ENCODE assay signal across 16 cellular contexts in genomic region chr11:43935131-43935979, GRCh38. TPM values are rescaled to one million over a fixed set of nuclear protein-coding genes. Genes with fewer than 3 reads are reported as not detected.
DNase-seq lines count a peak whose midpoint lies in the region; ATAC-seq and TF ChIP-seq lines count a peak whose summit lies in the region.
"Had no signal": no experiment of that assay in that cellular context is flagged by ENCODE, and none has a peak within 500 bp of the region (broad histone marks: within the 10 kb centered on the region; RNA-seq: fewer than 3 reads in every experiment).

No MANE protein-coding gene starts in this region.

- no peaks in the 10 kb centered on the region for H3K9me3 Mint-ChIP-seq in brain
- H3K9me3 Mint-ChIP-seq: CD4-positive, alpha-beta memory T cell; GM23338 had no signal

- H3K4me3 Mint-ChIP-seq in brain (no peak overlapping the region), T-helper 17 cell (no peak overlapping the region)
- H3K4me3 Mint-ChIP-seq: CD4-positive, alpha-beta memory T cell; GM23338 had no signal

- H3K27ac Mint-ChIP-seq in brain = peak overlapping the region in 4 of 5 experiments; percentile 87 to 96 (median 94)
- no peak overlapping the region for H3K27ac Mint-ChIP-seq in T-helper 17 cell
- H3K27ac Mint-ChIP-seq: CD4-positive, alpha-beta memory T cell; GM23338 had no signal

- H3K9me3 ChIP-seq in SK-N-SH (no peaks in the 10 kb centered on the region), neural cell (ENCODE audit: low read length) (no peaks in the 10 kb centered on the region), T-helper 17 cell (ENCODE audit: control insufficient read depth, low read length, poor library complexity, severe bottlenecking) (no peaks in the 10 kb centered on the region)

- peaks cover 5% of the 10 kb centered on the region for H3K27me3 Mint-ChIP-seq in brain
- peaks cover 23% of the 10 kb centered on the region for H3K27me3 Mint-ChIP-seq in T-helper 17 cell

- H3K27me3 ChIP-seq in SK-N-SH (ENCODE audit: insufficient read depth) (no peaks in the 10 kb centered on the region), neural cell (ENCODE audit: insufficient read depth, low read depth, low read length) (no peaks in the 10 kb centered on the region)

- H2AFZ ChIP-seq in SK-N-SH (ENCODE audit: low read depth) (no peak overlapping the region), neural cell (ENCODE audit: low read depth, low read length) (no peak overlapping the region)
- H2AFZ ChIP-seq: GM23338 had no signal

- H3F3A ChIP-seq in SK-N-SH (replicated peaks; ENCODE audit: insufficient read depth) (peaks cover 4% of the 10 kb centered on the region), neural cell (ENCODE audit: insufficient read depth, low read length, poor library complexity, severe bottlenecking) (no peaks in the 10 kb centered on the region)

- 95% methylated on average over 10 of the region's 15 CpGs for WGBS in SK-N-SH (ENCODE audit: low lambda C conversion rate)

- H3K36me3 ChIP-seq in SK-N-SH (replicated peaks in 1 of 2; ENCODE audit: control insufficient read depth in 1 of 2, insufficient read depth in 2 of 2, low read length in 1 of 2) (no peaks in the 10 kb centered on the region), neural cell (ENCODE audit: insufficient read depth, low read length) (no peaks in the 10 kb centered on the region)

- TF ChIP-seq EP300 in SK-N-SH (IDR thresholded peaks at IDR 0.05; ENCODE audit: borderline replicate concordance in 1 of 2, low read depth in 1 of 2, low read length in 1 of 2) (no peak), neural cell (conservative IDR thresholded peaks at IDR 0.05; ENCODE audit: poor library complexity, severe bottlenecking) (no peak)

- ATAC-seq in SK-N-SH treated with all-trans-retinoic acid at 6 μM for 48 hours = no peak
- no peak for ATAC-seq in T-helper 17 cell
- ATAC-seq: GM23338 had no signal

- H3K27ac ChIP-seq in SK-N-SH (ENCODE audit: low read depth in 2 of 2, low read length in 1 of 2) = peak overlapping the region in 1 of 2 experiments; percentile 76; a peak in 2 of 4 replicates
- peak overlapping the region; percentile 97 for H3K27ac ChIP-seq in neural cell (ENCODE audit: low read length)
- H3K27ac ChIP-seq: C4-2B, HL-60 had no signal

- peaks cover 57% of the 10 kb centered on the region for H3K4me1 Mint-ChIP-seq in brain
- peaks cover 6% of the 10 kb centered on the region for H3K4me1 Mint-ChIP-seq in T-helper 17 cell

- H3K36me3 Mint-ChIP-seq in brain = no peaks in the 10 kb centered on the region
- H3K36me3 Mint-ChIP-seq in T-helper 17 cell (ENCODE audit: low read depth) = no peaks in the 10 kb centered on the region
- H3K36me3 Mint-ChIP-seq: CD4-positive, alpha-beta memory T cell had no signal

- TF ChIP-seq RAD21 in SK-N-SH (IDR thresholded peaks at IDR 0.05; ENCODE audit: low read length) = no peak
- TF ChIP-seq RAD21 in neural cell (conservative IDR thresholded peaks at IDR 0.05) = no peak

- H3K4me3 ChIP-seq in SK-N-SH (ENCODE audit: low read depth in 2 of 2, low read length in 1 of 2) (no peak overlapping the region), neural cell (ENCODE audit: low read length) (peak overlapping the region; percentile 53)
- H3K4me3 ChIP-seq: GM23338 had no signal

- CTCF ChIA-PET in SK-N-SH (lab: Yijun Ruan, JAX) = interaction anchor here (0.8 to 7.7 kb wide), 3 partner anchors 9 to 45 kb away, joined by 3 to 54 read pairs (median 5); no protein-coding TSS in a partner anchor

- no peaks in the 10 kb centered on the region for H3K9me2 ChIP-seq in SK-N-SH
- H3K9me2 ChIP-seq in neural cell (ENCODE audit: insufficient read depth, low read length) = no peaks in the 10 kb centered on the region

- peaks cover 7 to 54% of the 10 kb centered on the region in 2 experiments; a peak in 2 of 4 replicates for H3K4me1 ChIP-seq in SK-N-SH (ENCODE audit: control insufficient read depth in 1 of 2, insufficient read depth in 2 of 2, low read depth in 1 of 2, low read length in 1 of 2)

- H3K79me2 ChIP-seq in SK-N-SH (ENCODE audit: insufficient read depth) = no peaks in the 10 kb centered on the region
- H3K79me2 ChIP-seq in neural cell (replicated peaks; ENCODE audit: insufficient read depth, low read length) = no peaks in the 10 kb centered on the region

- H3K4me2 ChIP-seq in SK-N-SH (no peak overlapping the region), neural cell (ENCODE audit: low read length) (no peak overlapping the region)
- H3K4me2 ChIP-seq: GM23338 had no signal

- H4K20me1 ChIP-seq in SK-N-SH (ENCODE audit: insufficient read depth) = no peaks in the 10 kb centered on the region
- no peaks in the 10 kb centered on the region for H4K20me1 ChIP-seq in neural cell (ENCODE audit: insufficient read depth)

- TF ChIP-seq CTCF in SK-N-SH (IDR thresholded peaks at IDR 0.05) (no peak), brain (conservative IDR thresholded peaks at IDR 0.05) (no peak), neural cell (IDR thresholded peaks at IDR 0.05; ENCODE audit: poor library complexity, severe bottlenecking) (no peak)

- no peak overlapping the region for H3K9ac ChIP-seq in SK-N-SH
- H3K9ac ChIP-seq in neural cell (ENCODE audit: low read length) = peak overlapping the region; percentile 78

- no peak for DNase-seq in SK-N-SH
- no peak for DNase-seq in activated CD4-positive, alpha-beta T cell treated with anti-CD3 and anti-CD28 coated beads, Interleukin-2, amount 50 U/mL, for 1 hour
- DNase-seq in D341Med (ENCODE audit: low spot score) = no peak
- DNase-seq in T-helper 17 cell = no peak
- DNase-seq: 8988T; CD4-positive, alpha-beta memory T cell; DMS153; DMS79 treated with DMSO at 0.1 percent for 48 hours; EL; HCEC 1CT had no signal

- POLR2A ChIA-PET in SK-N-SH (lab: Yijun Ruan, JAX) = no interaction called here

TF ChIP-seq in SK-N-SH, 30 proteins besides CTCF, POLR2A, EP300 and RAD21:
- TF ChIP-seq NFIC (IDR thresholded peaks at IDR 0.05; ENCODE audit: borderline replicate concordance) = no peak
- no peak for TF ChIP-seq RCOR1 (IDR thresholded peaks at IDR 0.05; ENCODE audit: low read length)
- TF ChIP-seq ELF1 (IDR thresholded peaks at IDR 0.05) = no peak
- TF ChIP-seq RFX5 (IDR thresholded peaks at IDR 0.05; ENCODE audit: low read length) = peak; percentile 54; the same call in 1 of the 2 replicates
- no peak for TF ChIP-seq RXRA (IDR thresholded peaks at IDR 0.05; ENCODE audit: borderline replicate concordance, low read depth)

TF ChIP-seq in SK-N-SH treated with all-trans-retinoic acid at 6 μM for 48 hours, 23 proteins besides CTCF, POLR2A, EP300 and RAD21 (continues in another document):
- TF ChIP-seq GLIS3 (CRISPR knock-in tag; IDR thresholded peaks at IDR 0.05) (no peak), ZFP3 (CRISPR knock-in tag; IDR thresholded peaks at IDR 0.05) (no peak), BACH2 (CRISPR knock-in tag; IDR thresholded peaks at IDR 0.05; ENCODE audit: borderline replicate concordance) (no peak), CSDC2 (CRISPR knock-in tag; IDR thresholded peaks at IDR 0.05) (no peak), TCF4 (CRISPR knock-in tag; IDR thresholded peaks at IDR 0.05; ENCODE audit: borderline replicate concordance) (no peak), ARNTL (CRISPR knock-in tag; IDR thresholded peaks at IDR 0.05; ENCODE audit: borderline replicate concordance, low read depth) (no peak)

TF ChIP-seq in neural cell, 6 proteins besides CTCF, POLR2A, EP300 and RAD21:
- TF ChIP-seq POLR2AphosphoS5 (IDR thresholded peaks at IDR 0.05) (no peak), TAF1 (IDR thresholded peaks at IDR 0.05; ENCODE audit: low read depth) (no peak), REST (IDR thresholded peaks at IDR 0.05; ENCODE audit: borderline replicate concordance) (no peak)

RNA-seq across cellular contexts. Expression of gene C11orf96, which starts 7.1 kb away (rescaled TPM):
- polyA plus RNA-seq in SK-N-SH (2012; rRNA removed) (11.1 and 18.0 TPM in 2 replicates), brain (ENCODE audit: insufficient read depth, low read depth, low replicate concordance) (13.3 TPM), neural cell (49.9 and 53.2 TPM in 2 replicates)
- polyA plus RNA-seq in SK-N-SH (2012; cell fraction: cytosol; rRNA removed) = 14.6 and 28.5 TPM in 2 replicates
- polyA plus RNA-seq in SK-N-SH (2012; cell fraction: nucleus; rRNA removed) = 20.2 and 38.7 TPM in 2 replicates
- 31.6 and 50.2 TPM in 2 replicates for polyA minus RNA-seq in neural cell
- under 1 TPM in 1 of 2 donors, not detected in 1; 0.34 TPM for total RNA-seq in T-helper 17 cell
- polyA plus RNA-seq: CD4-positive, alpha-beta memory T cell had no signal

RNA-seq across cellular contexts. Expression of gene ALKBH3, which starts 54.7 kb away (rescaled TPM):
- polyA plus RNA-seq in SK-N-SH (2012; rRNA removed) (27.0 and 34.2 TPM in 2 replicates), brain (ENCODE audit: insufficient read depth, low read depth, low replicate concordance) (20.7 TPM), neural cell (27.0 and 34.7 TPM in 2 replicates)
- 31.6 and 37.2 TPM in 2 replicates for polyA plus RNA-seq in SK-N-SH (2012; cell fraction: cytosol; rRNA removed)
- polyA plus RNA-seq in SK-N-SH (2012; cell fraction: nucleus; rRNA removed) = 27.6 and 30.8 TPM in 2 replicates
- 27.3 and 29.3 TPM in 2 replicates for polyA minus RNA-seq in neural cell
- 10 to 100 TPM; 28.8 to 31.2 TPM for total RNA-seq in T-helper 17 cell
